Comparison of ENCODE assay signal across 17 cellular contexts in the genomic region with DNA sequence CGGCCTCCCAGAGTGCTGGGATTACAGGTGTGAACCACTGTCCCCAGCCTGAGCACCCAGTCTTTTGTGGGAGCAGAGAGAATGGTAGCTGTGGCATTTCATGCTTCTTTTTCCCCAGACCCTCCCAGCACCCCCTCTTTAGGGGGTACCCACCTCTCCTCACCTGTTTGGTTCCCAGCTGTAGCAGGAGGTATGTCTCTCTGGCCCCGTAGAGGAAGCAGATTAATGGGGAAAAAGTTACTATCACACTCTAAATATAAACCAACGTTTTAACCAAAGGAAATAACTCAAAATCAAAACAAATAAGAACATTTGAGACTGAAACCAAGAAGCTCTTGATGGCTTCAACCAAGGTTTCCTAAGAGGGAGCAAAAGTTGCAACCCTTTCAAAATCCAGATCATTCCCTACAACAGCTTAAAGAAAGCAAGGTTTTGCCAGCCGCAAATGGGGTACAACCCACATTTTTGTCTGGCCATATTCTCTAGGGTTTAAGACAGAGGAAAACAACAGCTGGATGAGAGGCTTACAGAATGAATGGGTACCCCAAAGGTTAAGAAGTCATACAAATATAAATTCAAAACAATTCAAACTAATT. TPM values are rescaled to one million over a fixed set of nuclear protein-coding genes. Genes with fewer than 3 reads are reported as not detected.
DNase-seq lines count a peak whose midpoint lies in the region; ATAC-seq and TF ChIP-seq lines count a peak whose summit lies in the region.
"Had no signal": no experiment of that assay in that cellular context is flagged by ENCODE, and none has a peak within 500 bp of the region (broad histone marks: within the 10 kb centered on the region; RNA-seq: fewer than 3 reads in every experiment).

No MANE protein-coding gene starts in this region.

- peaks cover 58% of the 10 kb centered on the region for H3K36me3 Mint-ChIP-seq in CD8-positive, alpha-beta T cell
- H3K36me3 Mint-ChIP-seq in T-helper 17 cell (ENCODE audit: low read depth), result no peaks in the 10 kb centered on the region
- peaks cover 75% of the 10 kb centered on the region for H3K36me3 Mint-ChIP-seq in effector memory CD8-positive, alpha-beta T cell (ENCODE audit: insufficient read depth)

- DNase-seq in CD8-positive, alpha-beta T cell, result no peak
- no peak for DNase-seq in T-helper 17 cell
- DNase-seq in effector memory CD8-positive, alpha-beta T cell, result no peak
- no peak for DNase-seq in NCI-H1105 (lab: John Stamatoyannopoulos, UW)
- no peak for DNase-seq in NOMO-1 treated with DMSO at 0.1 percent for 48 hours (lab: John Stamatoyannopoulos, UW; ENCODE audit: unreplicated experiment)
- DNase-seq: activated gamma-delta T cell treated with Interleukin-2 at 50 U/mL for 16 hours; body of pancreas; hippocampal formation; mammary epithelial cell; NCI-H146; NCI-H2227 treated with DMSO at 0.1 percent for 48 hours; stimulated activated CD4-positive, alpha-beta T cell treated with anti-CD3 and anti-CD28 coated beads, Interleukin-2, amount 100 ng/mL, for 48 hours had no signal

- H3K9me3 Mint-ChIP-seq in CD8-positive, alpha-beta T cell, result no peaks in the 10 kb centered on the region
- no peaks in the 10 kb centered on the region for H3K9me3 Mint-ChIP-seq in effector memory CD8-positive, alpha-beta T cell

- peak overlapping the region; percentile 97 for H3K4me2 ChIP-seq in BLaER1

- H3K4me3 ChIP-seq in BLaER1, result peak overlapping the region; percentile 62
- H3K4me3 ChIP-seq in CD8-positive, alpha-beta T cell (ENCODE audit: low read depth, low read length), result no peak overlapping the region
- H3K4me3 ChIP-seq: body of pancreas, coronary artery had no signal

- H3K27me3 Mint-ChIP-seq in CD8-positive, alpha-beta T cell (ENCODE audit: low read depth), result no peaks in the 10 kb centered on the region
- H3K27me3 Mint-ChIP-seq in T-helper 17 cell, result no peaks in the 10 kb centered on the region
- no peaks in the 10 kb centered on the region for H3K27me3 Mint-ChIP-seq in effector memory CD8-positive, alpha-beta T cell

- POLR2A ChIA-PET in CD8-positive, alpha-beta T cell (lab: Charles Lee), result interaction anchor here (1.0 to 2.0 kb wide), 5 partner anchors 15 to 83 kb away, joined by 3 to 6 read pairs (median 4); a partner anchor contains a TSS

- no peaks in the 10 kb centered on the region for H3K9me3 ChIP-seq in BLaER1
- no peaks in the 10 kb centered on the region for H3K9me3 ChIP-seq in CD8-positive, alpha-beta T cell (ENCODE audit: low read length)
- H3K9me3 ChIP-seq in T-helper 17 cell (ENCODE audit: control insufficient read depth, low read length, poor library complexity, severe bottlenecking), result no peaks in the 10 kb centered on the region
- H3K9me3 ChIP-seq: body of pancreas had no signal

- CTCF ChIA-PET in CD8-positive, alpha-beta T cell (lab: Charles Lee), result interaction anchor here (1.0 to 1.2 kb wide), 2 partner anchors 13 to 46 kb away, joined by 3 to 4 read pairs; no protein-coding TSS in a partner anchor

- H3K4me1 ChIP-seq in BLaER1, result peaks cover 95% of the 10 kb centered on the region
- H3K4me1 ChIP-seq in CD8-positive, alpha-beta T cell (ENCODE audit: insufficient read depth, low read length), result peaks cover 78% of the 10 kb centered on the region

- no peaks in the 10 kb centered on the region for H3K27me3 ChIP-seq in BLaER1
- no peaks in the 10 kb centered on the region for H3K27me3 ChIP-seq in CD8-positive, alpha-beta T cell (ENCODE audit: insufficient read depth, low read length)

- H3K36me3 ChIP-seq in BLaER1, result peaks cover 13% of the 10 kb centered on the region; the same call in 1 of the 2 replicates
- H3K36me3 ChIP-seq in CD8-positive, alpha-beta T cell (ENCODE audit: insufficient read depth, low read length), result peaks cover 4% of the 10 kb centered on the region

- H3K4me1 Mint-ChIP-seq in CD8-positive, alpha-beta T cell (ENCODE audit: low read depth), result peaks cover 84% of the 10 kb centered on the region
- H3K4me1 Mint-ChIP-seq in T-helper 17 cell, result peaks cover 50% of the 10 kb centered on the region
- peaks cover 43 to 81% of the 10 kb centered on the region in 2 donors for H3K4me1 Mint-ChIP-seq in effector memory CD8-positive, alpha-beta T cell (ENCODE audit: low read depth in 2 of 2)

- ATAC-seq in CD8-positive, alpha-beta T cell, result peak; percentile 27
- peak; percentile 20 for ATAC-seq in T-helper 17 cell
- peak; percentile 24 for ATAC-seq in effector memory CD8-positive, alpha-beta T cell (replicated peaks)
- ATAC-seq in GM18873 (IDR thresholded peaks at IDR 0.05; ENCODE audit: low FRiP score, unreplicated experiment), result no peak
- ATAC-seq in HG02571 (IDR thresholded peaks at IDR 0.05; ENCODE audit: unreplicated experiment), result no peak
- ATAC-seq: body of pancreas, SK-N-SH treated with all-trans-retinoic acid at 6 μM for 48 hours had no signal

- intact Hi-C loops in CD8-positive, alpha-beta T cell (cut with DNase I, micrococcal nuclease), result no loop called here

- peak overlapping the region; percentile 66 for H3K9ac ChIP-seq in BLaER1

- TF ChIP-seq CTCF in CD8-positive, alpha-beta T cell (IDR thresholded peaks at IDR 0.05), result no peak

- H4K20me1 ChIP-seq in BLaER1, result no peaks in the 10 kb centered on the region

- H3K27ac Mint-ChIP-seq in CD8-positive, alpha-beta T cell, result peak overlapping the region; percentile 66
- H3K27ac Mint-ChIP-seq in T-helper 17 cell, result peak overlapping the region; percentile 72
- peak overlapping the region; percentile 80 to 86 for H3K27ac Mint-ChIP-seq in effector memory CD8-positive, alpha-beta T cell

- H3K4me3 Mint-ChIP-seq in CD8-positive, alpha-beta T cell, result peak overlapping the region; percentile 60
- H3K4me3 Mint-ChIP-seq in T-helper 17 cell, result peak overlapping the region; percentile 74
- peak overlapping the region; percentile 71 to 76 for H3K4me3 Mint-ChIP-seq in effector memory CD8-positive, alpha-beta T cell

- peak overlapping the region; percentile 75 for H3K27ac ChIP-seq in BLaER1
- H3K27ac ChIP-seq in CD8-positive, alpha-beta T cell (ENCODE audit: low read depth, low read length), result no peak overlapping the region
- H3K27ac ChIP-seq: body of pancreas, coronary artery had no signal

RNA-seq across cellular contexts. Expression of a gene that starts 8.0 kb away (rescaled TPM):
- 100 to 1,000 TPM; 162 to 177 TPM for total RNA-seq in CD8-positive, alpha-beta T cell
- 10 to 100 TPM; 50.6 to 72.6 TPM for total RNA-seq in T-helper 17 cell

Comparison
In these comparisons a context has a peak if more than half of its experiments do, and no peak if none do; other contexts are left out.
1. ATAC-seq: peak in CD8-positive, alpha-beta T cell (single experiment), T-helper 17 cell (single experiment) and effector memory CD8-positive, alpha-beta T cell (single experiment); none in GM18873 (single experiment) and HG02571 (single experiment).
2. Peak in every context shown above with its lines, with median percentiles within 50 percentile points of each other: H3K27ac Mint-ChIP-seq and H3K4me3 Mint-ChIP-seq.